24 cellular contexts compared by ENCODE assay signal in genomic region chr5:78232163-78232562, GRCh38.
"Had no signal": no experiment of that assay in that cellular context is flagged by ENCODE, and none has a peak within 500 bp of the region (broad histone marks: within the 10 kb centered on the region; RNA-seq: fewer than 3 reads in every experiment).

No MANE protein-coding gene starts in this region.

- H3K9me3 Mint-ChIP-seq: immature natural killer cell; memory B cell; natural killer cell; stimulated activated effector memory CD8-positive, alpha-beta T cell treated with anti-CD3 and anti-CD28 coated beads, Interleukin-12 subunit alpha, Interleukin-12 subunit beta, amount 100 ng/mL, for 72 hours had no signal

- H3K4me1 ChIP-seq: lower lobe of right lung, thyroid gland had no signal

- H3K36me3 Mint-ChIP-seq: immature natural killer cell; natural killer cell; stimulated activated effector memory CD8-positive, alpha-beta T cell treated with anti-CD3 and anti-CD28 coated beads, Interleukin-12 subunit alpha, Interleukin-12 subunit beta, amount 100 ng/mL, for 72 hours had no signal

- H3K27me3 Mint-ChIP-seq: memory B cell had no signal

- DNase-seq: dorsolateral prefrontal cortex; effector CD4-positive, alpha-beta T cell; esophagus squamous epithelium; hypothalamus; immature natural killer cell; islet precursor cell; left ventricle myocardium superior; lower lobe of right lung; natural killer cell; occipital lobe; ovary; posterior cingulate gyrus; stimulated activated CD4-positive, alpha-beta T cell treated with anti-CD3 and anti-CD28 coated beads, Interleukin-12 subunit alpha, Interleukin-12 subunit beta, amount 100 ng/mL, for 4 hours; stimulated activated CD4-positive, alpha-beta T cell treated with anti-CD3 and anti-CD28 coated beads, Interleukin-1b, Interleukin-23, amount 100 ng/mL, for 48 hours; stimulated activated CD4-positive, alpha-beta T cell treated with anti-CD3 and anti-CD28 coated beads, Interleukin-4, amount 100 ng/mL, for 1 hour; stimulated activated naive CD4-positive, alpha-beta T cell treated with Interleukin-2 at 50 U/mL for 16 hours; stomach; thyroid gland; trophoblast cell had no signal

- H3K4me3 Mint-ChIP-seq: immature natural killer cell; memory B cell; natural killer cell; stimulated activated effector memory CD8-positive, alpha-beta T cell treated with anti-CD3 and anti-CD28 coated beads, Interleukin-12 subunit alpha, Interleukin-12 subunit beta, amount 100 ng/mL, for 72 hours had no signal

- H3K27me3 ChIP-seq: dorsolateral prefrontal cortex, esophagus squamous epithelium, ovary, stomach, thyroid gland had no signal

- H3K9me3 ChIP-seq: esophagus squamous epithelium, lower lobe of right lung, ovary, stomach, thyroid gland had no signal

- ATAC-seq: left ventricle myocardium superior; lower lobe of right lung; natural killer cell; sciatic nerve; stimulated activated effector memory CD8-positive, alpha-beta T cell treated with anti-CD3 and anti-CD28 coated beads, Interleukin-12 subunit alpha, Interleukin-12 subunit beta, amount 100 ng/mL, for 72 hours had no signal

- H3K4me3 ChIP-seq: dorsolateral prefrontal cortex, esophagus squamous epithelium, lower lobe of right lung, ovary, smooth muscle cell, stomach, thyroid gland had no signal

- FAIRE-seq: frontal cortex had no signal

- H3K27ac Mint-ChIP-seq: memory B cell; stimulated activated effector memory CD8-positive, alpha-beta T cell treated with anti-CD3 and anti-CD28 coated beads, Interleukin-12 subunit alpha, Interleukin-12 subunit beta, amount 100 ng/mL, for 72 hours had no signal

- H3K27ac ChIP-seq: dorsolateral prefrontal cortex, esophagus squamous epithelium, lower lobe of right lung, ovary, stomach, thyroid gland had no signal

- H3K4me1 Mint-ChIP-seq: stimulated activated effector memory CD8-positive, alpha-beta T cell treated with anti-CD3 and anti-CD28 coated beads, Interleukin-12 subunit alpha, Interleukin-12 subunit beta, amount 100 ng/mL, for 72 hours had no signal

- H3K4me2 ChIP-seq: smooth muscle cell had no signal

- H3K36me3 ChIP-seq: lower lobe of right lung, ovary, thyroid gland had no signal
